Comparison of ENCODE assay signal across 11 cellular contexts in the genomic region with DNA sequence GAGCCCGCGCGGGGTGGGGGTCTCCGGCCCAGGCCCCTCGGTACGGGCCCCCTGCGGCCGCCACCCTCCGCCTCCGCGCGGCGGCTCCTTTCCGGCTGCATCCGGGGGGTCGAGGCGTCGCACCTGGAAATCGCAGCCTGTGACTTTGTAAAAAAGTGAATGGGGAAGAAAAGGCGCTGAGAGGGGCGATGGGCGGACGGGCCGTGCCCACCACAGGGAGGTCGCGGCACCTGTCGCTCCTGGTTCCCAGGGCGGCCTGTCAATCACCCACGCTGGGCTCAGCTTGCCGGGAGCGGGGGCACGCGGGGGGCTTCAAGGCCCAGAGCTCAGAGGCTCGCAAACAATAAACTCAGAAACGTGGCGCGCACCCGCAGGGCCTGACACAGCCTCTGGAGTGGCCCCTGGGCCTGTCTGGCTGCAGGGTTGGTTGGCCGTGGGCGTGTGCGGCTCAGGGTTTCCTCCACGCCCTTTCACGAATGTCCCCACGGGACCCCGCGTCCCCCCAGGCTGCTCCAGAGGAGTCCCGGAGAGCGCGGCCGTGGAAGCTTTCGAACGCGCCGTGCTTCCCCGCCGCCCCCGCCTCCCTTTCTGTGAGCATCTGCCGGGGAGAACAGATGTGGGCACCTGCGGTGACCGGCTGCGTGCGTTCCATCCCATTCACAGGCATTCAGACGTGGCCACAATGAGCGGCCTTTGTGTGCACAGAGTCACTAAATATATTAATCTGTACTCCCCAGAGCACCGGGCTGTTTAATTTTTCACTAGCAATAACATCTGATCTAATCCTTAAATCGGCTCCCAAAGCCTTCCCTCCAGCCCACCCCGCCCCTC. TPM values are rescaled to one million over a fixed set of nuclear protein-coding genes. Genes with fewer than 3 reads are reported as not detected.
DNase-seq lines count a peak whose midpoint lies in the region; ATAC-seq and TF ChIP-seq lines count a peak whose summit lies in the region.
"Had no signal": no experiment of that assay in that cellular context is flagged by ENCODE, and none has a peak within 500 bp of the region (broad histone marks: within the 10 kb centered on the region; RNA-seq: fewer than 3 reads in every experiment).

No MANE protein-coding gene starts in this region.

- H4K20me1 ChIP-seq in osteoblast (ENCODE audit: insufficient read depth, low read length): no peaks in the 10 kb centered on the region

- ATAC-seq in GM21723 (IDR thresholded peaks at IDR 0.05; ENCODE audit: unreplicated experiment) (no peak), left ventricle myocardium superior (no peak), GM18873 (IDR thresholded peaks at IDR 0.05; ENCODE audit: low FRiP score, unreplicated experiment) (no peak)

- 1% methylated on average over 67 of the region's 67 CpGs for WGBS in ectodermal cell, 2 experiments

- peaks cover 56% of the 10 kb centered on the region for H3K27me3 ChIP-seq in ectodermal cell (ENCODE audit: control insufficient read depth, insufficient read depth, low read length, poor library complexity, severe bottlenecking)
- peaks cover 75% of the 10 kb centered on the region for H3K27me3 ChIP-seq in osteoblast (ENCODE audit: insufficient read depth, low read length)

- H3K36me3 ChIP-seq in ectodermal cell (ENCODE audit: control insufficient read depth, insufficient read depth, low read length) (no peaks in the 10 kb centered on the region), osteoblast (ENCODE audit: insufficient read depth, low read length) (no peaks in the 10 kb centered on the region)
- H3K36me3 ChIP-seq: MG63 had no signal

- intact Hi-C loops in left ventricle myocardium superior (cut with micrococcal nuclease): loop anchor here (10.0 kb wide), 1 partner anchor 462 kb away; no protein-coding TSS in a partner anchor

- DNase-seq in DMS53 treated with DMSO at 0.1 percent for 48 hours (lab: John Stamatoyannopoulos, UW; ENCODE audit: unreplicated experiment) (peak; percentile 64), NCI-H1417 treated with DMSO at 0.1 percent for 48 hours (lab: John Stamatoyannopoulos, UW) (peak; percentile 51), osteoblast (ENCODE audit: insufficient read length, low spot score, missing footprints) (peak; percentile 61), AG08395 (ENCODE audit: low spot score) (no peak), left ventricle myocardium superior (no peak)
- DNase-seq: activated CD4-positive, alpha-beta memory T cell treated with anti-CD3 and anti-CD28 coated beads, Interleukin-2, amount 10 ng/mL, durations not matched to agents 7 days and 5 days; foreskin keratinocyte; MG63 had no signal

- H3K27ac ChIP-seq in ectodermal cell (ENCODE audit: insufficient read depth, low read depth, low read length, poor library complexity, severe bottlenecking): peak overlapping the region; percentile 92
- no peak overlapping the region for H3K27ac ChIP-seq in osteoblast (ENCODE audit: low read depth, low read length)
- H3K27ac ChIP-seq: foreskin keratinocyte had no signal

- H3K4me1 ChIP-seq in ectodermal cell (ENCODE audit: control insufficient read depth, insufficient read depth, low read length) (peaks cover 30% of the 10 kb centered on the region), osteoblast (ENCODE audit: insufficient read depth, low read length) (no peaks in the 10 kb centered on the region)

- H3K4me3 ChIP-seq in ectodermal cell (ENCODE audit: insufficient read depth, low read depth, low read length) (peak overlapping the region; percentile 39), osteoblast (ENCODE audit: insufficient read depth, low read length) (no peak overlapping the region)

- no peaks in the 10 kb centered on the region for H3K79me2 ChIP-seq in osteoblast (ENCODE audit: insufficient read depth, low read length)

- no peak for TF ChIP-seq CTCF in osteoblast (IDR thresholded peaks at IDR 0.05; ENCODE audit: extremely low read depth, low read depth, low read length)

- H3K9me3 ChIP-seq in ectodermal cell (ENCODE audit: control insufficient read depth, low read length): peaks cover 5% of the 10 kb centered on the region
- H3K9me3 ChIP-seq in osteoblast (ENCODE audit: low read depth, low read length): no peaks in the 10 kb centered on the region
- H3K9me3 ChIP-seq: MG63 had no signal

- H3K4me2 ChIP-seq in osteoblast (ENCODE audit: insufficient read depth, low read length): no peak overlapping the region

- H2AFZ ChIP-seq in osteoblast (ENCODE audit: low read length): no peak overlapping the region

RNA-seq across cellular contexts. Expression of gene DLL1, which starts 6.1 kb away (rescaled TPM):
- polyA plus RNA-seq in ectodermal cell (2013, experiment 1 of 4): 44.1 TPM
- polyA plus RNA-seq in ectodermal cell (2013, experiment 2 of 4): 61.6 TPM
- polyA plus RNA-seq in ectodermal cell (2013, experiment 3 of 4): 59.0 TPM
- 67.6 TPM for polyA plus RNA-seq in ectodermal cell (2013, experiment 4 of 4)
- total RNA-seq in osteoblast (0.29 and 0.36 TPM in 2 replicates), left ventricle myocardium superior (15.3 TPM)

RNA-seq across cellular contexts. Expression of gene FAM120B, which starts 9.6 kb away (rescaled TPM):
- polyA plus RNA-seq in ectodermal cell (2013, experiment 1 of 4): 30.6 TPM
- polyA plus RNA-seq in ectodermal cell (2013, experiment 2 of 4): 33.5 TPM
- polyA plus RNA-seq in ectodermal cell (2013, experiment 3 of 4): 20.1 TPM
- 21.9 TPM for polyA plus RNA-seq in ectodermal cell (2013, experiment 4 of 4)
- total RNA-seq in osteoblast (13.4 and 17.1 TPM in 2 replicates), left ventricle myocardium superior (20.5 TPM)

Comparison
In these comparisons a context has a peak if more than half of its experiments do, and no peak if none do; other contexts are left out.
1. DNase-seq: peak in DMS53 treated with DMSO at 0.1 percent for 48 hours (single experiment), NCI-H1417 treated with DMSO at 0.1 percent for 48 hours (single experiment) and osteoblast (single experiment); none in AG08395 (single experiment) and left ventricle myocardium superior (single experiment).
2. RNA of gene DLL1, which starts 6.1 kb away (total RNA-seq): 15.3 TPM in left ventricle myocardium superior (single experiment); 0.29 to 0.36 TPM in osteoblast; every median in the first group is over 10 times any median in the second.